ENCODE assay signal across 1 cellular context in the genomic region with DNA sequence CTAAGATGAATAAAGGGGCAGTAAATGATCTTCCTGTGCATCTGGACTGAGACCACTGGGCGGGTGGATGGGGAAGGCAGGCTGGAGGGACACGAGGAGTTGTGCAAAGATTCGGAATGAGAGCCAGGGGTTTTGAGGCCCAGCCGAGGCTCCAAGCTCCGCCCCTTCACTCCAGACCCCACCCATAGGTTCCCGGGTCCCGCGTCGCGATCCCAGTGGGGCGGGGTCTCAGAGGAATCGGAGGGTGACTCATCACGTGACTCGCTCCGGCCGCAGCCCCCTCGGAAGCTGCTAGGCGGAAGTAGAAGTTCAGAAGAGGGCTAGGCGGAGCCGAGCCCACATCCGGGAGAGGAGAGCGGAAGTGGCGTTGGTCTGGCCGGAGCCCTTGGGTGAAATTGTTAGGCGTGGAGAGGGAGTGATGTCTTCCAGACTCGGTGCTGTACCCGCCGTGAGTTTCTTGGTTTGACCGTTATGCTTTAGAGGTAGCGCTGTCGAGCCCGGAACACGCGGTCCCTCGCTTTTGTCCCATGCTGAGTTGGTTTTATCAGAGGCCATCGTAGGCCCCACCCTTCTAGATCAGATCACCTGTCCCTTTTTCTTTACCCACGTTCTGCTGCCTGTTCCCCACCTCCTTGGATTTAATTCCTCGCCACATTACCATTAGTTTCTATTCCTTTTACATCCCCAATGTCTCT.
TF ChIP-seq lines count a peak whose summit lies in the region.

A gene with protein sequence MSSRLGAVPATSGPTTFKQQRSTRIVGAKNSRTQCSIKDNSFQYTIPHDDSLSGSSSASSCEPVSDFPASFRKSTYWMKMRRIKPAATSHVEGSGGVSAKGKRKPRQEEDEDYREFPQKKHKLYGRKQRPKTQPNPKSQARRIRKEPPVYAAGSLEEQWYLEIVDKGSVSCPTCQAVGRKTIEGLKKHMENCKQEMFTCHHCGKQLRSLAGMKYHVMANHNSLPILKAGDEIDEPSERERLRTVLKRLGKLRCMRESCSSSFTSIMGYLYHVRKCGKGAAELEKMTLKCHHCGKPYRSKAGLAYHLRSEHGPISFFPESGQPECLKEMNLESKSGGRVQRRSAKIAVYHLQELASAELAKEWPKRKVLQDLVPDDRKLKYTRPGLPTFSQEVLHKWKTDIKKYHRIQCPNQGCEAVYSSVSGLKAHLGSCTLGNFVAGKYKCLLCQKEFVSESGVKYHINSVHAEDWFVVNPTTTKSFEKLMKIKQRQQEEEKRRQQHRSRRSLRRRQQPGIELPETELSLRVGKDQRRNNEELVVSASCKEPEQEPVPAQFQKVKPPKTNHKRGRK (plus strand): TSS at position 348 of the 695 bp plus-strand sequence. CDS start 71 bp downstream, at position 419.

TF ChIP-seq in HepG2, 621 proteins besides CTCF, POLR2A, EP300 and RAD21 (continued from another document and continues in another):
- TF ChIP-seq ZNF142 (CRISPR knock-in tag; IDR thresholded peaks at IDR 0.05): no peak; the same call in 1 of the 2 replicates
- TF ChIP-seq, protein P1, sequence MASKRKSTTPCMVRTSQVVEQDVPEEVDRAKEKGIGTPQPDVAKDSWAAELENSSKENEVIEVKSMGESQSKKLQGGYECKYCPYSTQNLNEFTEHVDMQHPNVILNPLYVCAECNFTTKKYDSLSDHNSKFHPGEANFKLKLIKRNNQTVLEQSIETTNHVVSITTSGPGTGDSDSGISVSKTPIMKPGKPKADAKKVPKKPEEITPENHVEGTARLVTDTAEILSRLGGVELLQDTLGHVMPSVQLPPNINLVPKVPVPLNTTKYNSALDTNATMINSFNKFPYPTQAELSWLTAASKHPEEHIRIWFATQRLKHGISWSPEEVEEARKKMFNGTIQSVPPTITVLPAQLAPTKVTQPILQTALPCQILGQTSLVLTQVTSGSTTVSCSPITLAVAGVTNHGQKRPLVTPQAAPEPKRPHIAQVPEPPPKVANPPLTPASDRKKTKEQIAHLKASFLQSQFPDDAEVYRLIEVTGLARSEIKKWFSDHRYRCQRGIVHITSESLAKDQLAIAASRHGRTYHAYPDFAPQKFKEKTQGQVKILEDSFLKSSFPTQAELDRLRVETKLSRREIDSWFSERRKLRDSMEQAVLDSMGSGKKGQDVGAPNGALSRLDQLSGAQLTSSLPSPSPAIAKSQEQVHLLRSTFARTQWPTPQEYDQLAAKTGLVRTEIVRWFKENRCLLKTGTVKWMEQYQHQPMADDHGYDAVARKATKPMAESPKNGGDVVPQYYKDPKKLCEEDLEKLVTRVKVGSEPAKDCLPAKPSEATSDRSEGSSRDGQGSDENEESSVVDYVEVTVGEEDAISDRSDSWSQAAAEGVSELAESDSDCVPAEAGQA (IDR thresholded peaks at IDR 0.05; ENCODE audit: low read depth): no peak
- TF ChIP-seq, protein P1 (CRISPR knock-in tag; IDR thresholded peaks at IDR 0.05; ENCODE audit: borderline replicate concordance): peak; percentile 32; the same call in 1 of the 2 replicates
- TF ChIP-seq ZNF530 (CRISPR knock-in tag; IDR thresholded peaks at IDR 0.05; ENCODE audit: low read depth): no peak
- TF ChIP-seq THYN1 (CRISPR knock-in tag; IDR thresholded peaks at IDR 0.05; ENCODE audit: borderline replicate concordance, low read depth): 0 out of 2 replicates have a peak, but pooled peaks have one; percentile 61
- TF ChIP-seq AGO1 (IDR thresholded peaks at IDR 0.05; ENCODE audit: low read depth, low read length, poor library complexity, severe bottlenecking): no peak
- TF ChIP-seq, protein P2, sequence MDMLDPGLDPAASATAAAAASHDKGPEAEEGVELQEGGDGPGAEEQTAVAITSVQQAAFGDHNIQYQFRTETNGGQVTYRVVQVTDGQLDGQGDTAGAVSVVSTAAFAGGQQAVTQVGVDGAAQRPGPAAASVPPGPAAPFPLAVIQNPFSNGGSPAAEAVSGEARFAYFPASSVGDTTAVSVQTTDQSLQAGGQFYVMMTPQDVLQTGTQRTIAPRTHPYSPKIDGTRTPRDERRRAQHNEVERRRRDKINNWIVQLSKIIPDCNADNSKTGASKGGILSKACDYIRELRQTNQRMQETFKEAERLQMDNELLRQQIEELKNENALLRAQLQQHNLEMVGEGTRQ (IDR thresholded peaks at IDR 0.05; ENCODE audit: low read depth, low read length): peak; percentile 95
- TF ChIP-seq, protein P2 (CRISPR knock-in tag; IDR thresholded peaks at IDR 0.05; ENCODE audit: borderline replicate concordance): peak; percentile 98; the same call in 1 of the 2 replicates
- TF ChIP-seq DR1 (CRISPR knock-in tag; IDR thresholded peaks at IDR 0.05): peak; percentile 95
- no peak for TF ChIP-seq ATAD3A (CRISPR knock-in tag; IDR thresholded peaks at IDR 0.05)
- peak; percentile 8; the same call in 1 of the 2 replicates for TF ChIP-seq MEIS2 (CRISPR knock-in tag; IDR thresholded peaks at IDR 0.05)
- TF ChIP-seq, protein P3, sequence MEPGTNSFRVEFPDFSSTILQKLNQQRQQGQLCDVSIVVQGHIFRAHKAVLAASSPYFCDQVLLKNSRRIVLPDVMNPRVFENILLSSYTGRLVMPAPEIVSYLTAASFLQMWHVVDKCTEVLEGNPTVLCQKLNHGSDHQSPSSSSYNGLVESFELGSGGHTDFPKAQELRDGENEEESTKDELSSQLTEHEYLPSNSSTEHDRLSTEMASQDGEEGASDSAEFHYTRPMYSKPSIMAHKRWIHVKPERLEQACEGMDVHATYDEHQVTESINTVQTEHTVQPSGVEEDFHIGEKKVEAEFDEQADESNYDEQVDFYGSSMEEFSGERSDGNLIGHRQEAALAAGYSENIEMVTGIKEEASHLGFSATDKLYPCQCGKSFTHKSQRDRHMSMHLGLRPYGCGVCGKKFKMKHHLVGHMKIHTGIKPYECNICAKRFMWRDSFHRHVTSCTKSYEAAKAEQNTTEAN (CRISPR knock-in tag; conservative IDR thresholded peaks at IDR 0.05): peak; percentile 40; the same call in 1 of the 2 replicates
- TF ChIP-seq, protein P4, sequence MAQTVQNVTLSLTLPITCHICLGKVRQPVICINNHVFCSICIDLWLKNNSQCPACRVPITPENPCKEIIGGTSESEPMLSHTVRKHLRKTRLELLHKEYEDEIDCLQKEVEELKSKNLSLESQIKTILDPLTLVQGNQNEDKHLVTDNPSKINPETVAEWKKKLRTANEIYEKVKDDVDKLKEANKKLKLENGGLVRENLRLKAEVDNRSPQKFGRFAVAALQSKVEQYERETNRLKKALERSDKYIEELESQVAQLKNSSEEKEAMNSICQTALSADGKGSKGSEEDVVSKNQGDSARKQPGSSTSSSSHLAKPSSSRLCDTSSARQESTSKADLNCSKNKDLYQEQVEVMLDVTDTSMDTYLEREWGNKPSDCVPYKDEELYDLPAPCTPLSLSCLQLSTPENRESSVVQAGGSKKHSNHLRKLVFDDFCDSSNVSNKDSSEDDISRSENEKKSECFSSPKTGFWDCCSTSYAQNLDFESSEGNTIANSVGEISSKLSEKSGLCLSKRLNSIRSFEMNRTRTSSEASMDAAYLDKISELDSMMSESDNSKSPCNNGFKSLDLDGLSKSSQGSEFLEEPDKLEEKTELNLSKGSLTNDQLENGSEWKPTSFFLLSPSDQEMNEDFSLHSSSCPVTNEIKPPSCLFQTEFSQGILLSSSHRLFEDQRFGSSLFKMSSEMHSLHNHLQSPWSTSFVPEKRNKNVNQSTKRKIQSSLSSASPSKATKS (CRISPR knock-in tag; IDR thresholded peaks at IDR 0.05): 0 out of 2 replicates have a peak, but pooled peaks have one; percentile 38
- TF ChIP-seq ZNF777 (CRISPR knock-in tag; IDR thresholded peaks at IDR 0.05): no peak; the same call in 1 of the 2 replicates
- TF ChIP-seq ZNF674 (CRISPR knock-in tag; IDR thresholded peaks at IDR 0.05; ENCODE audit: low read depth): no peak
- TF ChIP-seq NFE2L1 (CRISPR knock-in tag; IDR thresholded peaks at IDR 0.05; ENCODE audit: borderline replicate concordance): no peak
- no peak; the same call in 1 of the 2 replicates for TF ChIP-seq NCOR1 (IDR thresholded peaks at IDR 0.05; ENCODE audit: borderline replicate concordance, low read length)
- no peak for TF ChIP-seq ZC3H4 (CRISPR knock-in tag; IDR thresholded peaks at IDR 0.05; ENCODE audit: borderline replicate concordance)
- TF ChIP-seq ISL2 (CRISPR knock-in tag; IDR thresholded peaks at IDR 0.05): peak; percentile 53; the same call in 1 of the 2 replicates
- peak; percentile 73 for TF ChIP-seq NFYB (CRISPR knock-in tag; IDR thresholded peaks at IDR 0.05)
- TF ChIP-seq, protein P5, sequence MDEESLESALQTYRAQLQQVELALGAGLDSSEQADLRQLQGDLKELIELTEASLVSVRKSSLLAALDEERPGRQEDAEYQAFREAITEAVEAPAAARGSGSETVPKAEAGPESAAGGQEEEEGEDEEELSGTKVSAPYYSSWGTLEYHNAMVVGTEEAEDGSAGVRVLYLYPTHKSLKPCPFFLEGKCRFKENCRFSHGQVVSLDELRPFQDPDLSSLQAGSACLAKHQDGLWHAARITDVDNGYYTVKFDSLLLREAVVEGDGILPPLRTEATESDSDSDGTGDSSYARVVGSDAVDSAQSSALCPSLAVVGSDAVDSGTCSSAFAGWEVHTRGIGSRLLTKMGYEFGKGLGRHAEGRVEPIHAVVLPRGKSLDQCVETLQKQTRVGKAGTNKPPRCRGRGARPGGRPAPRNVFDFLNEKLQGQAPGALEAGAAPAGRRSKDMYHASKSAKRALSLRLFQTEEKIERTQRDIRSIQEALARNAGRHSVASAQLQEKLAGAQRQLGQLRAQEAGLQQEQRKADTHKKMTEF (CRISPR knock-in tag; IDR thresholded peaks at IDR 0.05): peak; percentile 91
- no peak for TF ChIP-seq ZNF512B (CRISPR knock-in tag; IDR thresholded peaks at IDR 0.05; ENCODE audit: borderline replicate concordance)
